In the genomic region with DNA sequence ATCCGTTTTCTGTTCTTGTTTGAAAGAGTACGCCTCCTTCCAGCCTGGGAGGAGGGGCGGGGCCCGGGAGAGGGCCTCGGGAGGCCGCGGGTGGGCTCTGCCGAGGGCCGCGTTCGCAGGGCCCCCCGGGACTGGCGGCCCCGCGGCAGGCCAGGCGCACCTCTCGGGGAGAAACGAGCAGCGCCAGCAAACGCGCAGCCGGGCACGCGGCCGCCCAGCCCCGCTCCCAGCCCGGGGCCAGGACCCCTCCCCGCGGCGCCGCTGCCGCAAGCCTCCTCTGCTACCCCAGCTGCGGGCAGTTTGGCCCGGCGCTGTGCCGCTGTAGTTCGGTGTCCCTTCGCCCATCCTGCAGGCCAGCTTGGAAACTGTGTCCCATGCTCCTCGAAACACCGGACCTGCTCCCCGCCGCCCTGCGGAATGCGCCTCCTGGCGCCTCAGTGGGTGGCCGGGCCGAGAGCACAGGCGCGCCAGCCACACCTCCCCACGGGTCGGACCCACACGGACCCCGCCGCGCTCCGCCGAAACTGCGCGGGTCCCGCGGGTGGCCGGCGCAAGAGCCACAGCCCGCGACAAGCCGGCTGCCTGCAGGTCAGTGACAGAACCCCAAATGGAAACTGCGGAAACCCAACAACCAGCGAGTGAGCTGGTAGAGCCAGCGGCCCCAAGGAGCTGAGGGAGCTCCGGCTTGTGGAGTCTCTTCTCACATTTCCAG, we compare ENCODE assay signal across 8 cellular contexts. TPM values are rescaled to one million over a fixed set of nuclear protein-coding genes. Genes with fewer than 3 reads are reported as not detected.
DNase-seq lines count a peak whose midpoint lies in the region; ATAC-seq, FAIRE-seq and TF ChIP-seq lines count a peak whose summit lies in the region.

No MANE protein-coding gene starts in this region.

- FAIRE-seq in astrocyte (lab: Jason Lieb, UNC), result no peak

- peak overlapping the region; percentile 64 for H3K9ac ChIP-seq in astrocyte (ENCODE audit: low read length)

- no peaks in the 10 kb centered on the region for H3K9me3 ChIP-seq in astrocyte (ENCODE audit: insufficient read depth, low read depth, low read length)
- H3K9me3 ChIP-seq in left lung, result peaks cover 0 to 1% of the 10 kb centered on the region in 2 donors
- no peaks in the 10 kb centered on the region for H3K9me3 ChIP-seq in testis

- 3 to 10% methylated on average over 7 to 66 of the region's 70 CpGs for WGBS in testis, 2 donors

- H3K4me3 Mint-ChIP-seq in astrocyte (ENCODE audit: unreplicated experiment), result peak overlapping the region; percentile 84

- peak; percentile 16 for DNase-seq in NCI-H2227 (lab: John Stamatoyannopoulos, UW; ENCODE audit: unreplicated experiment)
- no peak for DNase-seq in NCI-H2227 treated with DMSO at 0.1 percent for 48 hours (lab: John Stamatoyannopoulos, UW)
- DNase-seq in astrocyte (ENCODE audit: low read depth), result no peak
- peak in 1 of 2 donors; percentile 82 for DNase-seq in left lung
- no peak for DNase-seq in testis
- DNase-seq in midbrain (lab: John Stamatoyannopoulos, UW), result no peak
- DNase-seq in stimulated activated naive CD4-positive, alpha-beta T cell treated with Interleukin-2 at 50 U/mL for 16 hours (lab: John Stamatoyannopoulos, UW), result no peak
- no peak for DNase-seq in SKM-1 (lab: John Stamatoyannopoulos, UW; ENCODE audit: unreplicated experiment)

- H3K27ac ChIP-seq in astrocyte (ENCODE audit: low read depth, low read length), result no peak overlapping the region
- no peak overlapping the region for H3K27ac ChIP-seq in left lung
- peak overlapping the region; percentile 28 to 70 for H3K27ac ChIP-seq in testis

- H3K4me1 Mint-ChIP-seq in astrocyte (ENCODE audit: low read depth, unreplicated experiment), result peaks cover 13% of the 10 kb centered on the region

- H3K36me3 Mint-ChIP-seq in astrocyte (ENCODE audit: low read depth, unreplicated experiment), result peaks cover 3% of the 10 kb centered on the region

- H3K27me3 Mint-ChIP-seq in astrocyte (ENCODE audit: low read depth, unreplicated experiment), result peaks cover 43% of the 10 kb centered on the region

- intact Hi-C loops in left lung (cut with DNase I) (no loop called here), testis (cut with DNase I; ENCODE audit: low total_unique reads) (no loop called here)

- ATAC-seq in left lung, result no peak

- peak overlapping the region; percentile 58 for H3K4me3 ChIP-seq in astrocyte (ENCODE audit: insufficient read depth, low read depth, low read length)
- peak overlapping the region; percentile 27 to 44 for H3K4me3 ChIP-seq in left lung
- H3K4me3 ChIP-seq in testis, result peak overlapping the region; percentile 49 to 55

- H3K27ac Mint-ChIP-seq in astrocyte (ENCODE audit: unreplicated experiment), result no peak overlapping the region

- H3K27me3 ChIP-seq in astrocyte (ENCODE audit: insufficient read depth, low read length) (peaks cover 20% of the 10 kb centered on the region), left lung (peaks cover 22 to 98% of the 10 kb centered on the region in 2 donors), testis (no peaks in the 10 kb centered on the region)

- no peak for TF ChIP-seq POLR2A in testis (IDR thresholded peaks at IDR 0.05)

- no peaks in the 10 kb centered on the region for H3K36me3 ChIP-seq in astrocyte (ENCODE audit: insufficient read depth, low read length)
- no peaks in the 10 kb centered on the region for H3K36me3 ChIP-seq in left lung
- no peaks in the 10 kb centered on the region for H3K36me3 ChIP-seq in testis (ENCODE audit: low read depth, missing control alignments)

- H3K4me2 ChIP-seq in astrocyte (ENCODE audit: low read length), result peak overlapping the region; percentile 95

- H2AFZ ChIP-seq in astrocyte (ENCODE audit: low read depth, low read length), result peak overlapping the region; percentile 97

- H3K79me2 ChIP-seq in astrocyte (ENCODE audit: insufficient read depth, low read length), result no peaks in the 10 kb centered on the region

- no peak for TF ChIP-seq CTCF in astrocyte (IDR thresholded peaks at IDR 0.05; ENCODE audit: insufficient read depth, low read depth, low read length)
- no peak for TF ChIP-seq CTCF in left lung (IDR thresholded peaks at IDR 0.05)
- no peak for TF ChIP-seq CTCF in testis (IDR thresholded peaks at IDR 0.05)

- H3K4me1 ChIP-seq in astrocyte (ENCODE audit: insufficient read depth, low read length) (peaks cover 22% of the 10 kb centered on the region), left lung (peaks cover 23 to 46% of the 10 kb centered on the region in 2 donors), testis (peaks cover 21% of the 10 kb centered on the region)

- peaks cover 12% of the 10 kb centered on the region for H4K20me1 ChIP-seq in astrocyte (ENCODE audit: insufficient read depth, low read length)

- H3K9me3 Mint-ChIP-seq in astrocyte (ENCODE audit: unreplicated experiment), result no peaks in the 10 kb centered on the region

RNA-seq across cellular contexts. Expression of gene OCA2, which starts 2.2 kb away (rescaled TPM):
- total RNA-seq in astrocyte (2.4 and 2.9 TPM in 2 replicates), left lung (1 to 10 TPM in 1 of 2 donors, under 1 TPM in 1; 0.81 to 4.0 TPM), testis (1 to 10 TPM; 4.5 to 7.2 TPM)
- 2.6 TPM for polyA plus RNA-seq in testis (ENCODE audit: insufficient read depth, low read depth, low replicate concordance)

Comparison
In these comparisons a context has a peak if more than half of its experiments do, and no peak if none do; other contexts are left out.
1. H3K27ac ChIP-seq: peak in testis (2 of 2); none in astrocyte (single experiment) and left lung (0 of 2).
2. Peak in every context shown above with its lines, with median percentiles within 50 percentile points of each other: H3K4me3 ChIP-seq.